ENCODE assay signal across 14 cellular contexts in the genomic region with DNA sequence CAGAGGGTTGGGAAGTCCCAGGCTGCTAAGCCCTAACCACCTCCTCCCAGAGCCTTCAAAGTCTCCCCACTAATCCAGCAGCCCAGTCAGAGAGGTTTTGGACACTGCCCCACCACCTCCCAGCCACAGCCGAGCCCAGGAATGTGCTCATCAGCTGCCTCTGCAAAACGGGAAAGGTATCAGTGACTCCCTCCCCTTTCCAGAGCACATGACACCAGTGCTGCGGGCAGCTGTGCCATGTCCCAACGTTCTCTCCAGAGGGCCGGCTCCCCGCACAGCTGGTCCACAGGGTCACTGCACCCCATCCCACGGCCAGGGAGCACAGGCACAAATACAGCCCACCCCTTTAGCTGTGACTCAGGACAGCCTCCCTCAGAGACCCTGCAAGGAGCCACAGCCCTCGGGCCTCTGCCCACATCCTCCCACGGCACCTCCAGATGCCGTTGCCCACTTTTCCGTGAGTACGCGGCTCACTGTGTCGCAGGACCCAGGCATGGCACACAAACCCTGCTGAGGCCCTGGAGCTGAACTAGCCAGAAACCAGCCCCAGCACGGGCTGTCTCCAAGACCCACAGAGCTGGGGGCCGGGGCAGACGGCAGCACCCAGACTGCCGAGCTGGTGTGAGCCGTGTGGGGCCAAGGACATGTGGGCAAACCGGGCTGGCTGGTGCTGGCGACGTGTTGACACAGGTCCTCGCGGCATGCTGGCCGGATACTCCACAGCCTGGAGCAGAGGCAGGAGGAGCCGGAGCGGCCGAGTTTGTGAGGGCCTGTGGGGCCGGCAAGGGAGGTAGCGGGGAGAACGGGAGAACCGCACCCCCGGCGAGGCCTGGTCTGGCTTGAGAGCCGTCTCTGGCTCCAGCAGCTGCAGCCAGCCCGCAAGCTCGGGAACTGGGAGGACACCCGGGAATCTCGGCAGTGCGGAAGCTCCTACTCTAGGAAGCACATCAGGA. TPM values are rescaled to one million over a fixed set of nuclear protein-coding genes. Genes with fewer than 3 reads are reported as not detected.
A peak's percentile ranks its signal among the peaks of the same experiment; 100 is the strongest.
DNase-seq lines count a peak whose midpoint lies in the region; ATAC-seq, FAIRE-seq and TF ChIP-seq lines count a peak whose summit lies in the region.
"Had no signal": no experiment of that assay in that cellular context is flagged by ENCODE, and none has a peak within 500 bp of the region (broad histone marks: within the 10 kb centered on the region; RNA-seq: fewer than 3 reads in every experiment).

No MANE protein-coding gene starts in this region.

- no peak overlapping the region for H3K4ac ChIP-seq in H1 (replicated peaks; ENCODE audit: insufficient read length, low read depth, low read length)

- no peaks in the 10 kb centered on the region for H3K4me1 Mint-ChIP-seq in stimulated activated naive CD8-positive, alpha-beta T cell treated with anti-CD3 and anti-CD28 coated beads, Interleukin-15, amount 100 ng/mL, for 72 hours
- no peaks in the 10 kb centered on the region for H3K4me1 Mint-ChIP-seq in activated CD4-positive, alpha-beta T cell treated with anti-CD3 and anti-CD28 coated beads, Interleukin-2, amount 10 ng/mL, durations not matched to agents 24 days and 14 days

- peaks cover 21% of the 10 kb centered on the region for H3K36me3 Mint-ChIP-seq in activated CD4-positive, alpha-beta T cell treated with anti-CD3 and anti-CD28 coated beads, Interleukin-2, amount 10 ng/mL, durations not matched to agents 24 days and 14 days (ENCODE audit: low read depth)

- intact Hi-C loops in vagina (cut with DNase I): no loop called here
- intact Hi-C loops in activated CD4-positive, alpha-beta T cell treated with anti-CD3 and anti-CD28 coated beads, Interleukin-2, amount 10 ng/mL, durations not matched to agents 24 days and 14 days (cut with micrococcal nuclease): no loop called here

- H4K5ac ChIP-seq in H1 (ENCODE audit: insufficient read length, low read depth, low read length): no peak overlapping the region

- peak overlapping the region; percentile 19; the same call in 1 of the 2 replicates for H4K8ac ChIP-seq in H1 (ENCODE audit: extremely low read depth, insufficient read depth, low read length)

- DNase-seq in stimulated activated naive CD8-positive, alpha-beta T cell treated with anti-CD3 and anti-CD28 coated beads, Interleukin-15, amount 100 ng/mL, for 72 hours: no peak
- no peak for DNase-seq in stimulated activated naive CD8-positive, alpha-beta T cell treated with anti-CD3 and anti-CD28 coated beads, Interleukin-15, Interleukin-2, amounts not matched to agents 100 U/mL and 50 U/mL, for 24 hours
- DNase-seq in H1 (ENCODE audit: low read depth in 1 of 2, low spot score in 2 of 2): no peak
- peak; percentile 86 for DNase-seq in mesenteric fat pad (ENCODE audit: low spot score)
- no peak for DNase-seq in vagina (ENCODE audit: extremely low spot score in 2 of 2)
- no peak for DNase-seq in KG1 (lab: John Stamatoyannopoulos, UW)
- no peak for DNase-seq in putamen (ENCODE audit: low spot score)
- no peak for DNase-seq in activated CD4-positive, alpha-beta T cell treated with anti-CD3 and anti-CD28 coated beads, Interleukin-2, amount 10 ng/mL, durations not matched to agents 24 days and 14 days
- DNase-seq: activated CD8-positive, alpha-beta memory T cell treated with anti-CD3 and anti-CD28 coated beads, Interleukin-2, amount 50 U/mL, for 48 hours; effector memory CD8-positive, alpha-beta T cell; NCI-H187 treated with DMSO at 0.1 percent for 48 hours had no signal

- H4K91ac ChIP-seq in H1 (replicated peaks; ENCODE audit: insufficient read length, low read length): no peak overlapping the region

- no peak overlapping the region for H3K14ac ChIP-seq in H1 (ENCODE audit: insufficient read length)

- H3K4me1 ChIP-seq in H1 (replicated peaks in 1 of 4; ENCODE audit: control insufficient read depth in 3 of 4, insufficient read depth in 4 of 4, low read length in 3 of 4): peaks cover 0 to 3% (median 0%) of the 10 kb centered on the region in 4 experiments; a peak in 2 of 7 replicates
- peaks cover 34% of the 10 kb centered on the region for H3K4me1 ChIP-seq in vagina

- no peak overlapping the region for H3K27ac Mint-ChIP-seq in stimulated activated naive CD8-positive, alpha-beta T cell treated with anti-CD3 and anti-CD28 coated beads, Interleukin-15, amount 100 ng/mL, for 72 hours
- H3K27ac Mint-ChIP-seq in activated CD4-positive, alpha-beta T cell treated with anti-CD3 and anti-CD28 coated beads, Interleukin-2, amount 10 ng/mL, durations not matched to agents 24 days and 14 days: no peak overlapping the region
- H3K27ac Mint-ChIP-seq: effector memory CD8-positive, alpha-beta T cell had no signal

- H2BK120ac ChIP-seq in H1 (replicated peaks; ENCODE audit: low read depth, low read length): no peak overlapping the region

- no peak overlapping the region for H3K23ac ChIP-seq in H1 (ENCODE audit: insufficient read length)

- no peak overlapping the region for H3K56ac ChIP-seq in H1 (replicated peaks; ENCODE audit: insufficient read length, low read depth, low read length)

- no peak overlapping the region for H2BK12ac ChIP-seq in H1 (ENCODE audit: low read depth, low read length)

- H3K27me3 ChIP-seq in H1 (replicated peaks in 1 of 4; ENCODE audit: control insufficient read depth in 3 of 4, extremely low read depth in 1 of 4, insufficient read depth in 3 of 4, low read length in 3 of 4) (no peaks in the 10 kb centered on the region; a peak in 2 of 7 replicates), vagina (no peaks in the 10 kb centered on the region)

- no peak overlapping the region for H3K4me3 ChIP-seq in H1 (ENCODE audit: extremely low read depth in 1 of 4, insufficient read depth in 2 of 4, low read depth in 3 of 4, low read length in 4 of 4)
- H3K4me3 ChIP-seq in vagina: no peak overlapping the region

- no peak overlapping the region for H3K9ac ChIP-seq in H1 (replicated peaks in 1 of 4; ENCODE audit: extremely low read depth in 1 of 4, low read depth in 3 of 4, low read length in 3 of 4)

- no peak for TF ChIP-seq EP300 in H1 (IDR thresholded peaks at IDR 0.05; ENCODE audit: borderline replicate concordance in 1 of 2, low read depth in 2 of 2, low read length in 2 of 2)

- H2AK5ac ChIP-seq in H1 (ENCODE audit: low read depth, low read length): no peak overlapping the region

- H3K27ac ChIP-seq in H1 (ENCODE audit: low read depth, low read length) (0 out of 2 replicates have a peak overlapping the region, but pooled peaks have one; percentile 2), vagina (peak overlapping the region; percentile 58)

- no peaks in the 10 kb centered on the region for H3K79me1 ChIP-seq in H1 (ENCODE audit: low read depth, low read length)

- no peak for TF ChIP-seq RAD21 in H1 (IDR thresholded peaks at IDR 0.05 in 1 of 2, conservative IDR thresholded peaks at IDR 0.05 in 1 of 2; ENCODE audit: low read depth in 2 of 2, low read length in 2 of 2)

- H3K36me3 ChIP-seq in H1 (ENCODE audit: control insufficient read depth in 2 of 4, insufficient read depth in 4 of 4, low read length in 3 of 4) (peaks cover 12 to 30% (median 25%) of the 10 kb centered on the region in 4 experiments), vagina (peaks cover 4 to 29% of the 10 kb centered on the region in 2 donors)

- ATAC-seq in stimulated activated naive CD8-positive, alpha-beta T cell treated with anti-CD3 and anti-CD28 coated beads, Interleukin-15, amount 100 ng/mL, for 72 hours: peak; percentile 27
- ATAC-seq in stimulated activated naive CD8-positive, alpha-beta T cell treated with anti-CD3 and anti-CD28 coated beads, Interleukin-15, Interleukin-2, amounts not matched to agents 100 U/mL and 50 U/mL, for 24 hours: no peak
- ATAC-seq: effector memory CD8-positive, alpha-beta T cell had no signal

- no peaks in the 10 kb centered on the region for H3K27me3 Mint-ChIP-seq in stimulated activated naive CD8-positive, alpha-beta T cell treated with anti-CD3 and anti-CD28 coated beads, Interleukin-15, amount 100 ng/mL, for 72 hours
- H3K27me3 Mint-ChIP-seq in activated CD4-positive, alpha-beta T cell treated with anti-CD3 and anti-CD28 coated beads, Interleukin-2, amount 10 ng/mL, durations not matched to agents 24 days and 14 days: no peaks in the 10 kb centered on the region
- H3K27me3 Mint-ChIP-seq: effector memory CD8-positive, alpha-beta T cell had no signal

- H2AFZ ChIP-seq in H1 (ENCODE audit: low read length): no peak overlapping the region

- no peak overlapping the region for H2BK20ac ChIP-seq in H1 (ENCODE audit: low read length)

- POLR2A ChIA-PET in H1 (lab: Charles Lee; ENCODE audit: partially characterized antibody): interaction anchor here (0.6 to 5.7 kb wide), 13 partner anchors 7 to 182 kb away, joined by 3 to 37 read pairs (median 4); partner anchors contain the start of genes CENPX, MCRIP1, MRPL12 and P4HB

- TF ChIP-seq CTCF in H1 (IDR thresholded peaks at IDR 0.05; ENCODE audit: control extremely low read depth in 1 of 3, insufficient read depth in 1 of 3, low read depth in 1 of 3, low read length in 3 of 3) (no peak), vagina (IDR thresholded peaks at IDR 0.05) (no peak)

- H3K9me3 Mint-ChIP-seq in stimulated activated naive CD8-positive, alpha-beta T cell treated with anti-CD3 and anti-CD28 coated beads, Interleukin-15, amount 100 ng/mL, for 72 hours: no peaks in the 10 kb centered on the region
- H3K9me3 Mint-ChIP-seq in activated CD4-positive, alpha-beta T cell treated with anti-CD3 and anti-CD28 coated beads, Interleukin-2, amount 10 ng/mL, durations not matched to agents 24 days and 14 days: no peaks in the 10 kb centered on the region
- H3K9me3 Mint-ChIP-seq: effector memory CD8-positive, alpha-beta T cell had no signal

- H3K23me2 ChIP-seq in H1 (ENCODE audit: low read depth, low read length): no peaks in the 10 kb centered on the region

- no peak overlapping the region for H3K18ac ChIP-seq in H1 (ENCODE audit: extremely low read depth, low read length)

- CTCF ChIA-PET in H1 (lab: Charles Lee; ENCODE audit: partially characterized antibody): interaction anchor here (0.6 to 1.6 kb wide), 6 partner anchors 12 to 175 kb away, joined by 3 to 6 read pairs (median 3); no protein-coding TSS in a partner anchor

- H4K20me1 ChIP-seq in H1 (replicated peaks in 1 of 2; ENCODE audit: control insufficient read depth in 1 of 2, insufficient read depth in 2 of 2, low read length in 2 of 2): peaks cover 2 to 8% of the 10 kb centered on the region in 2 experiments

- TF ChIP-seq POLR2A in H1 (IDR thresholded peaks at IDR 0.05; ENCODE audit: control extremely low read depth in 1 of 2, low read depth in 2 of 2, low read length in 2 of 2) (no peak), vagina (IDR thresholded peaks at IDR 0.05) (no peak)

- FAIRE-seq in H1 (lab: Jason Lieb, UNC): no peak
- FAIRE-seq: G401.6 had no signal

- no peak overlapping the region for H3K4me2 ChIP-seq in H1 (ENCODE audit: insufficient read depth in 1 of 2, low read depth in 2 of 2, low read length in 2 of 2)

- H3K9me3 ChIP-seq in H1 (ENCODE audit: insufficient read depth in 2 of 2, low read depth in 1 of 2, low read length in 1 of 2) (no peaks in the 10 kb centered on the region), vagina (no peaks in the 10 kb centered on the region)

- H2BK15ac ChIP-seq in H1 (ENCODE audit: low read length): no peak overlapping the region

- H2BK5ac ChIP-seq in H1 (ENCODE audit: low read depth, low read length): no peak overlapping the region

- no peak overlapping the region for H3K4me3 Mint-ChIP-seq in stimulated activated naive CD8-positive, alpha-beta T cell treated with anti-CD3 and anti-CD28 coated beads, Interleukin-15, amount 100 ng/mL, for 72 hours
- no peak overlapping the region for H3K4me3 Mint-ChIP-seq in activated CD4-positive, alpha-beta T cell treated with anti-CD3 and anti-CD28 coated beads, Interleukin-2, amount 10 ng/mL, durations not matched to agents 24 days and 14 days
- H3K4me3 Mint-ChIP-seq: effector memory CD8-positive, alpha-beta T cell had no signal

- 90% methylated on average over 39 of the region's 40 CpGs; no CpG with 5 or more reads in 1 of the 2 experiments for WGBS in H1 (ENCODE audit: extremely low coverage in 1 of 2, insufficient coverage in 1 of 2, insufficient read length in 1 of 2, insufficient replicate concordance in 2 of 2, low coverage in 1 of 2, low lambda C conversion rate in 2 of 2, missing lambda C conversion rate in 1 of 2), 2 experiments

- H3K79me2 ChIP-seq in H1 (ENCODE audit: control insufficient read depth in 1 of 2, insufficient read depth in 2 of 2, low read length in 2 of 2): no peaks in the 10 kb centered on the region

RNA-seq across cellular contexts. Expression of gene PPP1R27, which starts 6.3 kb away (rescaled TPM):
- total RNA-seq in H1 (2021; fragmentation: NEBNext Ultra II Directional; extraction: Animal tissue kit (Norgen Biotek cat#: 25700)): not detected in 2 replicates
- 0.27 and 0.30 TPM in 2 replicates for polyA plus RNA-seq in H1 (2011; rRNA removed)
- polyA plus RNA-seq in H1 (2011; cell fraction: cytosol; rRNA removed): not detected
- 0.43 TPM for polyA plus RNA-seq in H1 (2011; cell fraction: nucleus; rRNA removed)
- 0.17 to 0.51 TPM (median 0.20 TPM) in 3 of 4 replicates, not detected in the other for polyA plus RNA-seq in H1 (2012, experiment 1 of 2)
- polyA plus RNA-seq in H1 (2012, experiment 2 of 2): not detected
- polyA plus RNA-seq in H1 (2013, experiment 1 of 2): 0.34 TPM
- polyA plus RNA-seq in H1 (2013, experiment 2 of 2): 0.46 TPM
- polyA minus RNA-seq in H1 (2011; rRNA and poly(A)+ RNA removed): not detected in 2 replicates
- polyA minus RNA-seq in H1 (2011; cell fraction: cytosol; rRNA and poly(A)+ RNA removed): not detected
- polyA minus RNA-seq in H1 (2011; cell fraction: nucleus; rRNA and poly(A)+ RNA removed): not detected
- total RNA-seq in mesenteric fat pad (not detected), vagina (not detected)
- not detected in 2 replicates for total RNA-seq in activated CD4-positive, alpha-beta T cell treated with anti-CD3 and anti-CD28 coated beads, Interleukin-2, amount 10 ng/mL, durations not matched to agents 24 days and 14 days
- total RNA-seq: OCI-LY7, temporal lobe had no signal

RNA-seq across cellular contexts. Expression of gene MCRIP1, which starts 8.0 kb away (rescaled TPM):
- 103 and 115 TPM in 2 replicates for total RNA-seq in H1 (2021; fragmentation: NEBNext Ultra II Directional; extraction: Animal tissue kit (Norgen Biotek cat#: 25700))
- polyA plus RNA-seq in H1 (2011; rRNA removed): 151 and 250 TPM in 2 replicates
- 137 TPM for polyA plus RNA-seq in H1 (2011; cell fraction: cytosol; rRNA removed)
- 155 TPM for polyA plus RNA-seq in H1 (2011; cell fraction: nucleus; rRNA removed)
- polyA plus RNA-seq in H1 (2012, experiment 1 of 2): 57.5 to 88.6 TPM (median 84.7 TPM) in 4 replicates
- polyA plus RNA-seq in H1 (2012, experiment 2 of 2): 119 TPM
- polyA plus RNA-seq in H1 (2013, experiment 1 of 2): 91.7 TPM
- 90.0 TPM for polyA plus RNA-seq in H1 (2013, experiment 2 of 2)
- polyA minus RNA-seq in H1 (2011; rRNA and poly(A)+ RNA removed): 11.4 and 21.6 TPM in 2 replicates
- 42.3 TPM for polyA minus RNA-seq in H1 (2011; cell fraction: cytosol; rRNA and poly(A)+ RNA removed)
- 29.7 TPM for polyA minus RNA-seq in H1 (2011; cell fraction: nucleus; rRNA and poly(A)+ RNA removed)
- total RNA-seq in mesenteric fat pad (63.2 TPM), vagina (64.1 TPM)
- 46.7 and 51.9 TPM in 2 replicates for total RNA-seq in activated CD4-positive, alpha-beta T cell treated with anti-CD3 and anti-CD28 coated beads, Interleukin-2, amount 10 ng/mL, durations not matched to agents 24 days and 14 days

RNA-seq across cellular contexts. Expression of gene P4HB, which starts 19.2 kb away (rescaled TPM):
- 374 and 379 TPM in 2 replicates for total RNA-seq in H1 (2021; fragmentation: NEBNext Ultra II Directional; extraction: Animal tissue kit (Norgen Biotek cat#: 25700))
- 41.4 and 66.6 TPM in 2 replicates for polyA plus RNA-seq in H1 (2011; rRNA removed)
- 49.7 TPM for polyA plus RNA-seq in H1 (2011; cell fraction: cytosol; rRNA removed)
- polyA plus RNA-seq in H1 (2011; cell fraction: nucleus; rRNA removed): 116 TPM
- 306 to 512 TPM (median 430 TPM) in 4 replicates for polyA plus RNA-seq in H1 (2012, experiment 1 of 2)
- 477 TPM for polyA plus RNA-seq in H1 (2012, experiment 2 of 2)
- 846 TPM for polyA plus RNA-seq in H1 (2013, experiment 1 of 2)
- polyA plus RNA-seq in H1 (2013, experiment 2 of 2): 918 TPM
- polyA minus RNA-seq in H1 (2011; rRNA and poly(A)+ RNA removed): 63.4 and 66.2 TPM in 2 replicates
- 124 TPM for polyA minus RNA-seq in H1 (2011; cell fraction: cytosol; rRNA and poly(A)+ RNA removed)
- polyA minus RNA-seq in H1 (2011; cell fraction: nucleus; rRNA and poly(A)+ RNA removed): 107 TPM
- total RNA-seq in mesenteric fat pad (575 TPM), vagina (463 TPM)
- 458 and 507 TPM in 2 replicates for total RNA-seq in activated CD4-positive, alpha-beta T cell treated with anti-CD3 and anti-CD28 coated beads, Interleukin-2, amount 10 ng/mL, durations not matched to agents 24 days and 14 days

RNA-seq across cellular contexts. Expression of gene ARHGDIA, which starts 30.0 kb away (rescaled TPM):
- total RNA-seq in H1 (2021; fragmentation: NEBNext Ultra II Directional; extraction: Animal tissue kit (Norgen Biotek cat#: 25700)): 217 and 246 TPM in 2 replicates
- polyA plus RNA-seq in H1 (2011; rRNA removed): 62.4 and 155 TPM in 2 replicates
- polyA plus RNA-seq in H1 (2011; cell fraction: cytosol; rRNA removed): 39.2 TPM
- 107 TPM for polyA plus RNA-seq in H1 (2011; cell fraction: nucleus; rRNA removed)
- polyA plus RNA-seq in H1 (2012, experiment 1 of 2): 161 to 279 TPM (median 213 TPM) in 4 replicates
- 154 TPM for polyA plus RNA-seq in H1 (2012, experiment 2 of 2)
- polyA plus RNA-seq in H1 (2013, experiment 1 of 2): 184 TPM
- polyA plus RNA-seq in H1 (2013, experiment 2 of 2): 192 TPM
- polyA minus RNA-seq in H1 (2011; rRNA and poly(A)+ RNA removed): 14.2 and 21.5 TPM in 2 replicates
- polyA minus RNA-seq in H1 (2011; cell fraction: cytosol; rRNA and poly(A)+ RNA removed): 58.5 TPM
- 44.3 TPM for polyA minus RNA-seq in H1 (2011; cell fraction: nucleus; rRNA and poly(A)+ RNA removed)
- total RNA-seq in mesenteric fat pad (521 TPM), vagina (120 TPM)
- total RNA-seq in activated CD4-positive, alpha-beta T cell treated with anti-CD3 and anti-CD28 coated beads, Interleukin-2, amount 10 ng/mL, durations not matched to agents 24 days and 14 days: 697 and 714 TPM in 2 replicates

RNA-seq across cellular contexts. Expression of gene GCGR, which starts 37.2 kb away (rescaled TPM):
- total RNA-seq in H1 (2021; fragmentation: NEBNext Ultra II Directional; extraction: Animal tissue kit (Norgen Biotek cat#: 25700)): 0.56 and 0.61 TPM in 2 replicates
- 0.44 and 0.60 TPM in 2 replicates for polyA plus RNA-seq in H1 (2011; rRNA removed)
- polyA plus RNA-seq in H1 (2011; cell fraction: cytosol; rRNA removed): 0.43 TPM
- polyA plus RNA-seq in H1 (2011; cell fraction: nucleus; rRNA removed): 2.9 TPM
- 0.31 to 1.1 TPM (median 0.58 TPM) in 4 replicates for polyA plus RNA-seq in H1 (2012, experiment 1 of 2)
- 0.24 TPM for polyA plus RNA-seq in H1 (2012, experiment 2 of 2)
- polyA plus RNA-seq in H1 (2013, experiment 1 of 2): 0.43 TPM
- 0.31 TPM for polyA plus RNA-seq in H1 (2013, experiment 2 of 2)
- polyA minus RNA-seq in H1 (2011; rRNA and poly(A)+ RNA removed): 0.38 TPM in 1 of 2 replicates, not detected in the other
- not detected for polyA minus RNA-seq in H1 (2011; cell fraction: cytosol; rRNA and poly(A)+ RNA removed)
- polyA minus RNA-seq in H1 (2011; cell fraction: nucleus; rRNA and poly(A)+ RNA removed): 0.40 TPM
- total RNA-seq in mesenteric fat pad: 0.26 TPM
- total RNA-seq in vagina: not detected
- total RNA-seq in activated CD4-positive, alpha-beta T cell treated with anti-CD3 and anti-CD28 coated beads, Interleukin-2, amount 10 ng/mL, durations not matched to agents 24 days and 14 days: not detected in 2 replicates
- total RNA-seq: OCI-LY7, temporal lobe had no signal
